18 cellular contexts compared by ENCODE assay signal in genomic region chr11:127926721-127927120, GRCh38.
"Had no signal": no experiment of that assay in that cellular context is flagged by ENCODE, and none has a peak within 500 bp of the region (broad histone marks: within the 10 kb centered on the region; RNA-seq: fewer than 3 reads in every experiment).

No MANE protein-coding gene starts in this region.

- H3K9me3 Mint-ChIP-seq: activated CD4-positive, alpha-beta T cell treated with anti-CD3 and anti-CD28 coated beads, Interleukin-2, amount 10 ng/mL, durations not matched to agents 24 days and 14 days; brain had no signal

- H3K36me3 Mint-ChIP-seq: activated naive CD8-positive, alpha-beta T cell; brain; naive B cell; stimulated activated memory B cell treated with anti-CD40 and anti-IgM and Interleukin-4, amounts not matched to agents 10 μg/mL and 1 μg/mL and 100 μg/mL, for 72 hours had no signal

- H3K4me1 Mint-ChIP-seq: activated CD4-positive, alpha-beta T cell treated with anti-CD3 and anti-CD28 coated beads, Interleukin-2, amount 10 ng/mL, durations not matched to agents 24 days and 14 days; brain; naive B cell; stimulated activated memory B cell treated with anti-CD40 and anti-IgM and Interleukin-4, amounts not matched to agents 10 μg/mL and 1 μg/mL and 100 μg/mL, for 72 hours had no signal

- H3K27ac Mint-ChIP-seq: activated CD4-positive, alpha-beta T cell treated with anti-CD3 and anti-CD28 coated beads, Interleukin-2, amount 10 ng/mL, durations not matched to agents 24 days and 14 days; activated naive CD8-positive, alpha-beta T cell; activated T-cell treated with anti-CD3 and anti-CD28 coated beads, Interleukin-2, amount 50 U/mL, for 72 hours; naive B cell; stimulated activated memory B cell treated with anti-CD40 and anti-IgM and Interleukin-4, amounts not matched to agents 10 μg/mL and 1 μg/mL and 100 μg/mL, for 72 hours had no signal

- DNase-seq: activated CD4-positive, alpha-beta T cell treated with anti-CD3 and anti-CD28 coated beads, Interleukin-2, amount 10 ng/mL, durations not matched to agents 24 days and 14 days; activated CD4-positive, CD25-positive, alpha-beta regulatory T cell; activated CD8-positive, alpha-beta memory T cell treated with anti-CD3 and anti-CD28 coated beads, Interleukin-2, amount 50 U/mL, for 48 hours; activated gamma-delta T cell; activated T-cell treated with anti-CD3 and anti-CD28 coated beads, Interleukin-2, amount 50 U/mL, for 72 hours; amygdala; central memory CD4-positive, alpha-beta T cell; effector CD4-positive, alpha-beta T cell; islet precursor cell; left ventricle myocardium inferior; naive B cell; ovary; stimulated activated CD4-positive, alpha-beta T cell treated with anti-CD3 and anti-CD28 coated beads, Interleukin-12 subunit alpha, Interleukin-12 subunit beta, amount 100 ng/mL, for 4 hours; tibial artery; uterus had no signal

- H3K4me3 Mint-ChIP-seq: activated CD4-positive, alpha-beta T cell treated with anti-CD3 and anti-CD28 coated beads, Interleukin-2, amount 10 ng/mL, durations not matched to agents 24 days and 14 days; activated naive CD8-positive, alpha-beta T cell; activated T-cell treated with anti-CD3 and anti-CD28 coated beads, Interleukin-2, amount 50 U/mL, for 72 hours; brain; naive B cell; stimulated activated memory B cell treated with anti-CD40 and anti-IgM and Interleukin-4, amounts not matched to agents 10 μg/mL and 1 μg/mL and 100 μg/mL, for 72 hours had no signal

- ATAC-seq: activated T-cell treated with anti-CD3 and anti-CD28 coated beads, Interleukin-2, amount 50 U/mL, for 72 hours; stimulated activated memory B cell treated with anti-CD40 and anti-IgM and Interleukin-4, amounts not matched to agents 10 μg/mL and 1 μg/mL and 100 μg/mL, for 72 hours had no signal
